ENCODE assay signal across 7 cellular contexts in genomic region chr3:58336135-58336882, GRCh38. TPM values are rescaled to one million over a fixed set of nuclear protein-coding genes. Genes with fewer than 3 reads are reported as not detected.
DNase-seq lines count a peak whose midpoint lies in the region; ATAC-seq, FAIRE-seq and TF ChIP-seq lines count a peak whose summit lies in the region.

No MANE protein-coding gene starts in this region.

- H3K4me3 ChIP-seq in GM23248 (no peak overlapping the region), fibroblast of mammary gland (ENCODE audit: control insufficient read depth, low read depth, low read length) (no peak overlapping the region), tibial nerve (no peak overlapping the region)

- H3K4me3 Mint-ChIP-seq in stimulated activated memory B cell treated with anti-CD40 and anti-IgM and Interleukin-4, amounts not matched to agents 10 μg/mL and 1 μg/mL and 100 μg/mL, for 72 hours = peak overlapping the region; percentile 21

- peak overlapping the region; percentile 86 for H3K9ac ChIP-seq in GM23248

- no peaks in the 10 kb centered on the region for H4K20me1 ChIP-seq in GM23248 (ENCODE audit: insufficient read depth)

- WGBS in GM23248 (ENCODE audit: low coverage in 1 of 2, low lambda C conversion rate in 2 of 2, missing lambda C conversion rate in 2 of 2), 2 experiments = 87 to 88% methylated on average over 3 of the region's 3 CpGs
- 95% methylated on average over 3 of the region's 3 CpGs for WGBS in tibial nerve, 2 donors

- no peak for TF ChIP-seq EP300 in tibial nerve (IDR thresholded peaks at IDR 0.05)

- TF ChIP-seq CTCF in fibroblast of mammary gland (conservative IDR thresholded peaks at IDR 0.05; ENCODE audit: control insufficient read depth, insufficient read depth, low read depth, low read length) = no peak
- TF ChIP-seq CTCF in tibial nerve (IDR thresholded peaks at IDR 0.05) = no peak

- H3K27me3 Mint-ChIP-seq in stimulated activated memory B cell treated with anti-CD40 and anti-IgM and Interleukin-4, amounts not matched to agents 10 μg/mL and 1 μg/mL and 100 μg/mL, for 72 hours = no peaks in the 10 kb centered on the region

- peak overlapping the region; percentile 98 for H3K4me2 ChIP-seq in GM23248 (ENCODE audit: unreplicated experiment)

- H3K4me1 ChIP-seq in GM23248 (ENCODE audit: insufficient read depth) (peaks cover 33% of the 10 kb centered on the region), tibial nerve (peaks cover 0 to 48% (median 12%) of the 10 kb centered on the region in 4 donors)

- H3K9me3 Mint-ChIP-seq in stimulated activated memory B cell treated with anti-CD40 and anti-IgM and Interleukin-4, amounts not matched to agents 10 μg/mL and 1 μg/mL and 100 μg/mL, for 72 hours = no peaks in the 10 kb centered on the region

- no peak for ATAC-seq in stimulated activated memory B cell treated with anti-CD40 and anti-IgM and Interleukin-4, amounts not matched to agents 10 μg/mL and 1 μg/mL and 100 μg/mL, for 72 hours
- no peak for ATAC-seq in GM18511 (IDR thresholded peaks at IDR 0.05; ENCODE audit: unreplicated experiment)

- no peaks in the 10 kb centered on the region for H3K9me3 ChIP-seq in GM23248 (ENCODE audit: low read depth)
- no peaks in the 10 kb centered on the region for H3K9me3 ChIP-seq in tibial nerve

- no peak overlapping the region for H2AFZ ChIP-seq in GM23248

- no peak for TF ChIP-seq POLR2A in tibial nerve (IDR thresholded peaks at IDR 0.05)

- peak overlapping the region; percentile 99 for H3K27ac ChIP-seq in GM23248
- peak overlapping the region in 1 of 4 donors; percentile 76 for H3K27ac ChIP-seq in tibial nerve

- peaks cover 66% of the 10 kb centered on the region for H3K4me1 Mint-ChIP-seq in stimulated activated memory B cell treated with anti-CD40 and anti-IgM and Interleukin-4, amounts not matched to agents 10 μg/mL and 1 μg/mL and 100 μg/mL, for 72 hours

- H3K27me3 ChIP-seq in GM23248 (replicated peaks; ENCODE audit: insufficient read depth) = no peaks in the 10 kb centered on the region
- no peaks in the 10 kb centered on the region for H3K27me3 ChIP-seq in tibial nerve

- H3K36me3 Mint-ChIP-seq in stimulated activated memory B cell treated with anti-CD40 and anti-IgM and Interleukin-4, amounts not matched to agents 10 μg/mL and 1 μg/mL and 100 μg/mL, for 72 hours = peaks cover 23% of the 10 kb centered on the region

- H3F3A ChIP-seq in GM23248 (ENCODE audit: insufficient read depth) = peaks cover 36% of the 10 kb centered on the region

- DNase-seq in GM23248 = peak; percentile 92
- peak; percentile 92 for DNase-seq in RCC 7860 (ENCODE audit: low spot score)
- peak; percentile 98 for DNase-seq in fibroblast of mammary gland (ENCODE audit: low read depth)
- DNase-seq in tibial nerve (ENCODE audit: low spot score in 2 of 2) = no peak
- no peak for DNase-seq in NCI-H2196 treated with DMSO at 0.1 percent for 48 hours (lab: John Stamatoyannopoulos, UW; ENCODE audit: unreplicated experiment)

- in situ Hi-C loops in GM23248 (cut with MboI) = no loop called here

- H3K36me3 ChIP-seq in GM23248 (ENCODE audit: low read depth) (no peaks in the 10 kb centered on the region), tibial nerve (peaks cover 0 to 10% (median 0%) of the 10 kb centered on the region in 3 donors)

- H3K27ac Mint-ChIP-seq in stimulated activated memory B cell treated with anti-CD40 and anti-IgM and Interleukin-4, amounts not matched to agents 10 μg/mL and 1 μg/mL and 100 μg/mL, for 72 hours = peak overlapping the region; percentile 88

- H3K79me2 ChIP-seq in GM23248 (ENCODE audit: insufficient read depth) = peaks cover 63% of the 10 kb centered on the region

- FAIRE-seq in RCC 7860 (lab: Jason Lieb, UNC) = peak; percentile 94

- no peaks in the 10 kb centered on the region for H3K9me2 ChIP-seq in GM23248 (ENCODE audit: insufficient read depth)

RNA-seq across cellular contexts. Expression of gene PXK, which starts 3.6 kb away (rescaled TPM):
- total RNA-seq in GM23248 (2014; rRNA removed; shearing (Covaris generic)) = 30.7 and 33.8 TPM in 2 replicates
- polyA plus RNA-seq in GM23248 (2016; fragmentation: Nextera tagmentation; extraction: Ambion mirVana) = 45.1 and 46.2 TPM in 2 replicates
- 10 to 100 TPM; 22.7 to 51.3 (median 41.0) TPM for total RNA-seq in tibial nerve

RNA-seq across cellular contexts. Expression of gene HTD2, which starts 30.0 kb away (rescaled TPM):
- total RNA-seq in GM23248 (2014; rRNA removed; shearing (Covaris generic)) = 5.4 and 9.6 TPM in 2 replicates
- 17.0 and 21.8 TPM in 2 replicates for polyA plus RNA-seq in GM23248 (2016; fragmentation: Nextera tagmentation; extraction: Ambion mirVana)
- 10 to 100 TPM; 10.6 to 15.1 (median 13.7) TPM for total RNA-seq in tibial nerve

RNA-seq across cellular contexts. Expression of gene RPP14, which starts 30.3 kb away (rescaled TPM):
- total RNA-seq in GM23248 (2014; rRNA removed; shearing (Covaris generic)) = 14.9 and 15.7 TPM in 2 replicates
- 11.4 and 13.4 TPM in 2 replicates for polyA plus RNA-seq in GM23248 (2016; fragmentation: Nextera tagmentation; extraction: Ambion mirVana)
- 10 to 100 TPM in 2 of 4 donors, 1 to 10 TPM in 2; 5.7 to 14.0 (median 8.6) TPM for total RNA-seq in tibial nerve

Comparison
In these comparisons a context has a peak if more than half of its experiments do, and no peak if none do; other contexts are left out.
1. DNase-seq: peak in GM23248 (single experiment), RCC 7860 (single experiment) and fibroblast of mammary gland (single experiment); none in tibial nerve (0 of 2) and NCI-H2196 treated with DMSO at 0.1 percent for 48 hours (single experiment).